Comparison of ENCODE assay signal across 1 cellular context in genomic region chr17:73005360-73005759, GRCh38.
TF ChIP-seq lines count a peak whose summit lies in the region.

No MANE protein-coding gene starts in this region.

TF ChIP-seq in H1, 55 proteins besides CTCF, POLR2A, EP300 and RAD21:
- TF ChIP-seq RXRA (IDR thresholded peaks at IDR 0.05; ENCODE audit: insufficient read depth, low read depth, low read length) (no peak), SUZ12 (IDR thresholded peaks at IDR 0.05; ENCODE audit: low read length) (no peak), JUN (IDR thresholded peaks at IDR 0.05; ENCODE audit: low read depth, low read length) (no peak), NRF1 (IDR thresholded peaks at IDR 0.05; ENCODE audit: low read depth, low read length) (no peak), RFX5 (IDR thresholded peaks at IDR 0.05; ENCODE audit: borderline replicate concordance, low read depth, low read length) (no peak), CEBPB (IDR thresholded peaks at IDR 0.05; ENCODE audit: low read depth, low read length) (no peak), KDM5A (IDR thresholded peaks at IDR 0.05; ENCODE audit: low read length) (no peak)
- TF ChIP-seq, protein P1, sequence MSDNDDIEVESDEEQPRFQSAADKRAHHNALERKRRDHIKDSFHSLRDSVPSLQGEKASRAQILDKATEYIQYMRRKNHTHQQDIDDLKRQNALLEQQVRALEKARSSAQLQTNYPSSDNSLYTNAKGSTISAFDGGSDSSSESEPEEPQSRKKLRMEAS (IDR thresholded peaks at IDR 0.05) = no peak
